ENCODE assay signal across 28 cellular contexts in the genomic region with DNA sequence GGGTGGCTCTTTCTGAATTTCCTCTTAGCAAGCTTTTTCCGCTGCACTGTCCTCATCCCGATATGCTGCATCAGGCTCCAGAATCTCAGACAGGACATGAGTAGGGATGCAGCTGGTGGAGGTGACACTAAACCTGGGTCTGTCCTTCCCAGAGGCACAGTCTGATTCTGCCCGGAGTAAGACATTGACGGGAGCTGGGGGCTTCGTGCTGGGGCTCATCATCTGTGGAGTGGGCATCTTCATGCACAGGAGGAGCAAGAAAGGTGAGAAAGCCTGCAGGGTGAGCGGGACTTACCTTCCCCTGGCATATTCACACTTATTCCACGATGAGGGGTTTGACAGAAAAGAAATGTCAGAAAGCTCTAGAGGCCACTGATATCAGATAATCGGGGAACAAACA.
"Had no signal": no experiment of that assay in that cellular context is flagged by ENCODE, and none has a peak within 500 bp of the region (broad histone marks: within the 10 kb centered on the region; RNA-seq: fewer than 3 reads in every experiment).

No MANE protein-coding gene starts in this region.

- H3K4me2 ChIP-seq: hepatocyte had no signal

- H3K79me2 ChIP-seq: hepatocyte had no signal

- H3K36me3 ChIP-seq: prostate gland, uterus had no signal

- H3K27ac Mint-ChIP-seq: nephron; stimulated activated effector memory CD8-positive, alpha-beta T cell treated with anti-CD3 and anti-CD28 coated beads, Interleukin-12 subunit alpha, Interleukin-12 subunit beta, amount 100 ng/mL, for 72 hours; type B pancreatic cell had no signal

- H3K4me3 Mint-ChIP-seq: naive thymus-derived CD8-positive, alpha-beta T cell; nephron; neural crest cell; stimulated activated effector memory CD8-positive, alpha-beta T cell treated with anti-CD3 and anti-CD28 coated beads, Interleukin-12 subunit alpha, Interleukin-12 subunit beta, amount 100 ng/mL, for 72 hours; stimulated activated naive CD8-positive, alpha-beta T cell treated with anti-CD3 and anti-CD28 coated beads, Interleukin-15, amount 100 ng/mL, for 72 hours; type B pancreatic cell had no signal

- FAIRE-seq: pancreas had no signal

- H3K4me1 ChIP-seq: prostate gland, uterus had no signal

- H3K27me3 Mint-ChIP-seq: naive thymus-derived CD8-positive, alpha-beta T cell; stimulated activated naive CD8-positive, alpha-beta T cell treated with anti-CD3 and anti-CD28 coated beads, Interleukin-15, amount 100 ng/mL, for 72 hours had no signal

- H3K9me3 Mint-ChIP-seq: naive thymus-derived CD8-positive, alpha-beta T cell; nephron; neural crest cell; stimulated activated effector memory CD8-positive, alpha-beta T cell treated with anti-CD3 and anti-CD28 coated beads, Interleukin-12 subunit alpha, Interleukin-12 subunit beta, amount 100 ng/mL, for 72 hours; stimulated activated naive CD8-positive, alpha-beta T cell treated with anti-CD3 and anti-CD28 coated beads, Interleukin-15, amount 100 ng/mL, for 72 hours; type B pancreatic cell had no signal

- ATAC-seq: mucosa of descending colon; naive thymus-derived CD8-positive, alpha-beta T cell; pancreas; right cardiac atrium; sciatic nerve; stimulated activated effector memory CD8-positive, alpha-beta T cell treated with anti-CD3 and anti-CD28 coated beads, Interleukin-12 subunit alpha, Interleukin-12 subunit beta, amount 100 ng/mL, for 72 hours; stimulated activated naive CD8-positive, alpha-beta T cell treated with anti-CD3 and anti-CD28 coated beads, Interleukin-15, amount 100 ng/mL, for 72 hours had no signal

- H3K27me3 ChIP-seq: hepatocyte, pancreas, tibial nerve, uterus had no signal

- H3K4me3 ChIP-seq: hepatocyte, left ventricle myocardium inferior, lung, mucosa of descending colon, pancreas, prostate gland, skin epidermis, tibial nerve, uterus had no signal

- H3K36me3 Mint-ChIP-seq: type B pancreatic cell had no signal

- DNase-seq: islet precursor cell; left ventricle myocardium inferior; midbrain; mucosa of descending colon; naive thymus-derived CD8-positive, alpha-beta T cell; nucleus accumbens; pancreas; posterior cingulate gyrus; retina; right cardiac atrium; stimulated activated CD4-positive, alpha-beta T cell treated with anti-CD3 and anti-CD28 coated beads, Interleukin-12 subunit alpha, Interleukin-12 subunit beta, amount 100 ng/mL, for 4 hours; stimulated activated CD4-positive, alpha-beta T cell treated with anti-CD3 and anti-CD28 coated beads, Interleukin-15, amount 100 ng/mL, for 24 hours; stimulated activated CD4-positive, alpha-beta T cell treated with anti-CD3 and anti-CD28 coated beads, Interleukin-2, amount 100 ng/mL, for 24 hours; stimulated activated CD4-positive, alpha-beta T cell treated with anti-CD3 and anti-CD28 coated beads, Interleukin-4, amount 100 ng/mL, for 24 hours; stimulated activated naive CD4-positive, alpha-beta T cell treated with Interleukin-2 at 50 U/mL for 16 hours; stimulated activated naive CD8-positive, alpha-beta T cell treated with anti-CD3 and anti-CD28 coated beads, Interleukin-15, amount 100 ng/mL, for 72 hours; substantia nigra; uterus had no signal

- H2AFZ ChIP-seq: hepatocyte had no signal

- H3K9me3 ChIP-seq: left ventricle myocardium inferior, mucosa of descending colon, pancreas, prostate gland, tibial nerve, uterus had no signal

- H3K27ac ChIP-seq: hepatocyte, left ventricle myocardium inferior, pancreas, prostate gland, skin epidermis, tibial nerve, uterus had no signal
